26 cellular contexts compared by ENCODE assay signal in genomic region chr2:121033597-121033996, GRCh38.
DNase-seq lines count a peak whose midpoint lies in the region; ATAC-seq and TF ChIP-seq lines count a peak whose summit lies in the region.
"Had no signal": no experiment of that assay in that cellular context is flagged by ENCODE, and none has a peak within 500 bp of the region (broad histone marks: within the 10 kb centered on the region; RNA-seq: fewer than 3 reads in every experiment).

No MANE protein-coding gene starts in this region.

- H3K79me1 ChIP-seq in trophoblast cell (ENCODE audit: low read length), result no peaks in the 10 kb centered on the region

- no peak overlapping the region for H2BK5ac ChIP-seq in trophoblast cell (ENCODE audit: low read depth, low read length, poor library complexity)

- no peaks in the 10 kb centered on the region for H3K36me3 ChIP-seq in endodermal cell (ENCODE audit: control insufficient read depth, insufficient read depth, low read length)
- H3K36me3 ChIP-seq in neural progenitor cell, result no peaks in the 10 kb centered on the region
- no peaks in the 10 kb centered on the region for H3K36me3 ChIP-seq in trophoblast cell (ENCODE audit: control insufficient read depth in 1 of 2, insufficient read depth in 2 of 2, low read length in 2 of 2)
- H3K36me3 ChIP-seq: BE2C, BLaER1 had no signal

- TF ChIP-seq CTCF in endodermal cell (conservative IDR thresholded peaks at IDR 0.05), result no peak
- no peak for TF ChIP-seq CTCF in neural progenitor cell (IDR thresholded peaks at IDR 0.05)

- H2AFZ ChIP-seq in neural progenitor cell (replicated peaks) (no peak overlapping the region), trophoblast cell (ENCODE audit: insufficient read depth, low read length, poor library complexity) (no peak overlapping the region)

- H3K4me1 Mint-ChIP-seq in activated CD8-positive, alpha-beta memory T cell treated with anti-CD3 and anti-CD28 coated beads, Interleukin-2, amount 10 ng/mL, durations not matched to agents 7 days and 5 days, result no peaks in the 10 kb centered on the region
- peaks cover 7% of the 10 kb centered on the region for H3K4me1 Mint-ChIP-seq in endodermal cell
- peaks cover 15% of the 10 kb centered on the region for H3K4me1 Mint-ChIP-seq in neural progenitor cell
- H3K4me1 Mint-ChIP-seq: CD14-positive monocyte; CD4-positive, alpha-beta memory T cell; CD4-positive, CD25-positive, alpha-beta regulatory T cell; CD8-positive, alpha-beta memory T cell had no signal

- H3K79me2 ChIP-seq in neural progenitor cell (ENCODE audit: low read depth) (no peaks in the 10 kb centered on the region), trophoblast cell (ENCODE audit: control insufficient read depth, insufficient read depth, low read length, poor library complexity) (no peaks in the 10 kb centered on the region)

- no peak overlapping the region for H3K14ac ChIP-seq in trophoblast cell (ENCODE audit: low read length)

- CTCF ChIA-PET in activated CD8-positive, alpha-beta memory T cell treated with anti-CD3 and anti-CD28 coated beads, Interleukin-2, amount 10 ng/mL, durations not matched to agents 7 days and 5 days (lab: Charles Lee), result no interaction called here

- H4K91ac ChIP-seq in trophoblast cell (ENCODE audit: low read depth, low read length), result no peak overlapping the region

- H3K23ac ChIP-seq in trophoblast cell (ENCODE audit: low read length), result no peak overlapping the region

- H3K4me1 ChIP-seq in endodermal cell (ENCODE audit: control insufficient read depth, insufficient read depth, low read length), result peaks cover 6% of the 10 kb centered on the region
- peaks cover 7% of the 10 kb centered on the region for H3K4me1 ChIP-seq in neural progenitor cell
- H3K4me1 ChIP-seq in trophoblast cell (ENCODE audit: control insufficient read depth in 1 of 2, insufficient read depth in 2 of 2, low read length in 2 of 2), result no peaks in the 10 kb centered on the region
- H3K4me1 ChIP-seq: BE2C had no signal

- ATAC-seq in activated CD8-positive, alpha-beta memory T cell treated with anti-CD3 and anti-CD28 coated beads, Interleukin-2, amount 10 ng/mL, durations not matched to agents 7 days and 5 days, result no peak
- ATAC-seq in sciatic nerve, result peak; percentile 57
- ATAC-seq in HG03139 (IDR thresholded peaks at IDR 0.05; ENCODE audit: unreplicated experiment), result no peak
- ATAC-seq: GM12878 had no signal

- no peak overlapping the region for H2BK12ac ChIP-seq in trophoblast cell (ENCODE audit: low read length)

- H3K4me3 Mint-ChIP-seq in activated CD8-positive, alpha-beta memory T cell treated with anti-CD3 and anti-CD28 coated beads, Interleukin-2, amount 10 ng/mL, durations not matched to agents 7 days and 5 days, result no peak overlapping the region
- H3K4me3 Mint-ChIP-seq in endodermal cell (no peak overlapping the region), neural progenitor cell (no peak overlapping the region)
- H3K4me3 Mint-ChIP-seq: CD14-positive monocyte; CD4-positive, alpha-beta memory T cell; CD4-positive, CD25-positive, alpha-beta regulatory T cell; CD8-positive, alpha-beta memory T cell had no signal

- H3K4me3 ChIP-seq in endodermal cell (ENCODE audit: low read length) (no peak overlapping the region), neural progenitor cell (no peak overlapping the region), trophoblast cell (ENCODE audit: low read depth, low read length) (no peak overlapping the region)
- H3K4me3 ChIP-seq: BLaER1, GM12878 had no signal

- no peaks in the 10 kb centered on the region for H3F3A ChIP-seq in neural progenitor cell (ENCODE audit: low read depth)

- no peak overlapping the region for H2AK5ac ChIP-seq in trophoblast cell (ENCODE audit: low read length)

- no peaks in the 10 kb centered on the region for H3K36me3 Mint-ChIP-seq in activated CD8-positive, alpha-beta memory T cell treated with anti-CD3 and anti-CD28 coated beads, Interleukin-2, amount 10 ng/mL, durations not matched to agents 7 days and 5 days
- H3K36me3 Mint-ChIP-seq in endodermal cell (ENCODE audit: low read depth), result no peaks in the 10 kb centered on the region
- H3K36me3 Mint-ChIP-seq in neural progenitor cell, result no peaks in the 10 kb centered on the region
- H3K36me3 Mint-ChIP-seq: CD14-positive monocyte; CD4-positive, alpha-beta memory T cell; CD4-positive, CD25-positive, alpha-beta regulatory T cell; CD8-positive, alpha-beta memory T cell had no signal

- no peak overlapping the region for H3K9ac ChIP-seq in endodermal cell (ENCODE audit: extremely low read depth, low read length, poor library complexity, severe bottlenecking)
- no peak overlapping the region for H3K9ac ChIP-seq in neural progenitor cell
- H3K9ac ChIP-seq in trophoblast cell (ENCODE audit: low read length), result no peak overlapping the region
- H3K9ac ChIP-seq: BLaER1 had no signal

- H3K4me2 ChIP-seq in neural progenitor cell, result peak overlapping the region; percentile 11
- H3K4me2 ChIP-seq in trophoblast cell (ENCODE audit: low read length), result no peak overlapping the region
- H3K4me2 ChIP-seq: BLaER1 had no signal

- no peak overlapping the region for H3K18ac ChIP-seq in trophoblast cell (ENCODE audit: low read length)

- no peaks in the 10 kb centered on the region for H3K9me3 Mint-ChIP-seq in activated CD8-positive, alpha-beta memory T cell treated with anti-CD3 and anti-CD28 coated beads, Interleukin-2, amount 10 ng/mL, durations not matched to agents 7 days and 5 days (ENCODE audit: low read depth)
- H3K9me3 Mint-ChIP-seq in endodermal cell, result no peaks in the 10 kb centered on the region
- H3K9me3 Mint-ChIP-seq in neural progenitor cell, result no peaks in the 10 kb centered on the region
- H3K9me3 Mint-ChIP-seq: CD8-positive, alpha-beta memory T cell had no signal

- no peak overlapping the region for H3K27ac Mint-ChIP-seq in activated CD8-positive, alpha-beta memory T cell treated with anti-CD3 and anti-CD28 coated beads, Interleukin-2, amount 10 ng/mL, durations not matched to agents 7 days and 5 days
- no peak overlapping the region for H3K27ac Mint-ChIP-seq in endodermal cell
- H3K27ac Mint-ChIP-seq in neural progenitor cell, result no peak overlapping the region
- H3K27ac Mint-ChIP-seq: CD14-positive monocyte; CD4-positive, alpha-beta memory T cell; CD4-positive, CD25-positive, alpha-beta regulatory T cell; CD8-positive, alpha-beta memory T cell had no signal

- no peaks in the 10 kb centered on the region for H3K9me3 ChIP-seq in endodermal cell (ENCODE audit: control insufficient read depth, low read length)
- H3K9me3 ChIP-seq in neural progenitor cell (ENCODE audit: low read depth), result no peaks in the 10 kb centered on the region
- no peaks in the 10 kb centered on the region for H3K9me3 ChIP-seq in trophoblast cell (ENCODE audit: insufficient read depth, low read depth, low read length)
- H3K9me3 ChIP-seq: BE2C, BLaER1 had no signal

- 91 to 97% methylated on average over 5 of the region's 5 CpGs for WGBS in endodermal cell (ENCODE audit: insufficient coverage in 1 of 2, insufficient read length in 1 of 2), 2 experiments
- no CpG with 5 or more reads among the region's 5 CpGs for WGBS in trophoblast cell (ENCODE audit: extremely low coverage, insufficient coverage, insufficient read length)

- peaks cover 3% of the 10 kb centered on the region for H3K27me3 Mint-ChIP-seq in activated CD8-positive, alpha-beta memory T cell treated with anti-CD3 and anti-CD28 coated beads, Interleukin-2, amount 10 ng/mL, durations not matched to agents 7 days and 5 days
- H3K27me3 Mint-ChIP-seq in endodermal cell (ENCODE audit: insufficient read depth) (peaks cover 98% of the 10 kb centered on the region), neural progenitor cell (ENCODE audit: insufficient read depth, low read depth) (peaks cover 7% of the 10 kb centered on the region)

- H4K12ac ChIP-seq in trophoblast cell (ENCODE audit: low read depth, low read length), result no peak overlapping the region

- intact Hi-C loops in sciatic nerve (cut with DNase I), result no loop called here

- no peak overlapping the region for H2BK120ac ChIP-seq in trophoblast cell (ENCODE audit: insufficient read depth, low read length, poor library complexity)

- H3K27ac ChIP-seq in endodermal cell (ENCODE audit: low read depth, low read length), result no peak overlapping the region
- no peak overlapping the region for H3K27ac ChIP-seq in neural progenitor cell
- no peak overlapping the region for H3K27ac ChIP-seq in trophoblast cell (ENCODE audit: low read depth, low read length)
- H3K27ac ChIP-seq: BLaER1 had no signal

- H3K4ac ChIP-seq in trophoblast cell (ENCODE audit: low read depth, low read length), result no peak overlapping the region

- H4K8ac ChIP-seq in trophoblast cell (ENCODE audit: low read depth, low read length), result no peak overlapping the region

- DNase-seq in activated CD8-positive, alpha-beta memory T cell treated with anti-CD3 and anti-CD28 coated beads, Interleukin-2, amount 10 ng/mL, durations not matched to agents 7 days and 5 days, result peak; percentile 27
- DNase-seq in activated CD8-positive, alpha-beta memory T cell treated with anti-CD3 and anti-CD28 coated beads, Interleukin-2, amount 50 U/mL, for 4 hours, result no peak
- DNase-seq in endodermal cell (peak; percentile 29), neural progenitor cell (ENCODE audit: low spot score) (no peak), sciatic nerve (ENCODE audit: low spot score) (peak; percentile 12), HT-29 (ENCODE audit: low spot score) (no peak), trophoblast cell (no peak)
- DNase-seq: 8988T; ACHN; BE2C; C1 segment of cervical spinal cord; CD4-positive, alpha-beta memory T cell; CD4-positive, CD25-positive, alpha-beta regulatory T cell; CD8-positive, alpha-beta memory T cell; COR-L47; DMS 273 treated with DMSO at 0.1 percent for 48 hours; DMS153; DMS53; DMS79; DND-41; EL; GDM1 had no signal

- H3K27me3 ChIP-seq in endodermal cell (ENCODE audit: control insufficient read depth, insufficient read depth, low read length, poor library complexity, severe bottlenecking) (peaks cover 100% of the 10 kb centered on the region), neural progenitor cell (peaks cover 55% of the 10 kb centered on the region), trophoblast cell (ENCODE audit: insufficient read depth, low read length) (no peaks in the 10 kb centered on the region)
- H3K27me3 ChIP-seq: BE2C, BLaER1 had no signal

- no peaks in the 10 kb centered on the region for H4K20me1 ChIP-seq in neural progenitor cell (ENCODE audit: low read depth)
- H4K20me1 ChIP-seq: BLaER1 had no signal

Comparison
In these comparisons a context has a peak if more than half of its experiments do, and no peak if none do; other contexts are left out.
1. DNase-seq: peak in activated CD8-positive, alpha-beta memory T cell treated with anti-CD3 and anti-CD28 coated beads, Interleukin-2, amount 10 ng/mL, durations not matched to agents 7 days and 5 days (single experiment), endodermal cell (single experiment) and sciatic nerve (single experiment); none in activated CD8-positive, alpha-beta memory T cell treated with anti-CD3 and anti-CD28 coated beads, Interleukin-2, amount 50 U/mL, for 4 hours (single experiment), neural progenitor cell (single experiment), HT-29 (single experiment) and trophoblast cell (0 of 2).